Comparison of ENCODE assay signal across 8 cellular contexts in genomic region chr5:149828161-149829011, GRCh38.
DNase-seq lines count a peak whose midpoint lies in the region; ATAC-seq and TF ChIP-seq lines count a peak whose summit lies in the region.

No MANE protein-coding gene starts in this region.

- H3K79me2 ChIP-seq in osteoblast (ENCODE audit: insufficient read depth, low read length) = no peaks in the 10 kb centered on the region

- DNase-seq in DMS53 treated with DMSO at 0.1 percent for 48 hours (lab: John Stamatoyannopoulos, UW; ENCODE audit: unreplicated experiment) (peak; percentile 93), M059J (ENCODE audit: low read depth) (peak; percentile 86), SIG-M5 treated with dmso at 0.1 percent for 504 hours (lab: John Stamatoyannopoulos, UW; ENCODE audit: unreplicated experiment) (peak; percentile 96), osteoblast (ENCODE audit: insufficient read length, low spot score, missing footprints) (peak; percentile 97), thoracic aorta (ENCODE audit: low spot score) (peak; percentile 54)
- peak; percentile 66 for DNase-seq in activated T-helper 9 cell treated with anti-CD3 and anti-CD28 coated beads, Interleukin-2, amount 50 U/mL, for 16 hours (ENCODE audit: low read depth)

- H3K4me1 ChIP-seq in gastroesophageal sphincter (peaks cover 10 to 57% (median 16%) of the 10 kb centered on the region in 3 donors), osteoblast (ENCODE audit: insufficient read depth, low read length) (peaks cover 6% of the 10 kb centered on the region), thoracic aorta (ENCODE audit: control insufficient read depth in 1 of 2, low read depth in 2 of 2) (no peaks in the 10 kb centered on the region)

- TF ChIP-seq CTCF in gastroesophageal sphincter (IDR thresholded peaks at IDR 0.05) = peak; percentile 91 to 94 (median 92)
- peak; percentile 89 for TF ChIP-seq CTCF in osteoblast (IDR thresholded peaks at IDR 0.05; ENCODE audit: extremely low read depth, low read depth, low read length)
- peak; percentile 85 for TF ChIP-seq CTCF in thoracic aorta (IDR thresholded peaks at IDR 0.05)

- H3K27ac ChIP-seq in gastroesophageal sphincter (peak overlapping the region; percentile 18 to 94 (median 92)), osteoblast (ENCODE audit: low read depth, low read length) (no peak overlapping the region), thoracic aorta (no peak overlapping the region)

- H3K27me3 ChIP-seq in gastroesophageal sphincter (no peaks in the 10 kb centered on the region), osteoblast (ENCODE audit: insufficient read depth, low read length) (no peaks in the 10 kb centered on the region), thoracic aorta (replicated peaks; ENCODE audit: insufficient read depth) (no peaks in the 10 kb centered on the region)

- H3K36me3 ChIP-seq in gastroesophageal sphincter = peaks cover 0 to 31% of the 10 kb centered on the region in 2 donors
- no peaks in the 10 kb centered on the region for H3K36me3 ChIP-seq in osteoblast (ENCODE audit: insufficient read depth, low read length)
- H3K36me3 ChIP-seq in thoracic aorta = no peaks in the 10 kb centered on the region

- H4K20me1 ChIP-seq in osteoblast (ENCODE audit: insufficient read depth, low read length) = no peaks in the 10 kb centered on the region

- H2AFZ ChIP-seq in osteoblast (ENCODE audit: low read length) = peak overlapping the region; percentile 61

- no peak for TF ChIP-seq POLR2A in gastroesophageal sphincter (IDR thresholded peaks at IDR 0.05)

- 32 to 49% methylated on average over 5 to 10 of the region's 11 CpGs for WGBS in gastroesophageal sphincter (ENCODE audit: low coverage in 1 of 2), 2 donors

- no peak overlapping the region for H3K4me2 ChIP-seq in osteoblast (ENCODE audit: insufficient read depth, low read length)

- TF ChIP-seq EP300 in gastroesophageal sphincter (IDR thresholded peaks at IDR 0.05) = no peak

- H3K4me3 ChIP-seq in gastroesophageal sphincter (no peak overlapping the region), osteoblast (ENCODE audit: insufficient read depth, low read length) (no peak overlapping the region), thoracic aorta (no peak overlapping the region)

- ATAC-seq in GM21723 (IDR thresholded peaks at IDR 0.05; ENCODE audit: unreplicated experiment) (peak; percentile 67), gastroesophageal sphincter (peak; percentile 88), thoracic aorta (ENCODE audit: insufficient number of reproducible peaks, low FRiP score, low read depth) (peak; percentile 53)

- H3K9me3 ChIP-seq in gastroesophageal sphincter (no peaks in the 10 kb centered on the region), osteoblast (ENCODE audit: low read depth, low read length) (no peaks in the 10 kb centered on the region), thoracic aorta (no peaks in the 10 kb centered on the region)

Comparison
In these comparisons a context has a peak if more than half of its experiments do, and no peak if none do; other contexts are left out.
1. H3K27ac ChIP-seq: peak in gastroesophageal sphincter (4 of 4); none in osteoblast (single experiment) and thoracic aorta (0 of 2).
2. Peak in every context shown above with its lines, with median percentiles within 50 percentile points of each other: DNase-seq, ATAC-seq and CTCF ChIP-seq.